In the genomic region with DNA sequence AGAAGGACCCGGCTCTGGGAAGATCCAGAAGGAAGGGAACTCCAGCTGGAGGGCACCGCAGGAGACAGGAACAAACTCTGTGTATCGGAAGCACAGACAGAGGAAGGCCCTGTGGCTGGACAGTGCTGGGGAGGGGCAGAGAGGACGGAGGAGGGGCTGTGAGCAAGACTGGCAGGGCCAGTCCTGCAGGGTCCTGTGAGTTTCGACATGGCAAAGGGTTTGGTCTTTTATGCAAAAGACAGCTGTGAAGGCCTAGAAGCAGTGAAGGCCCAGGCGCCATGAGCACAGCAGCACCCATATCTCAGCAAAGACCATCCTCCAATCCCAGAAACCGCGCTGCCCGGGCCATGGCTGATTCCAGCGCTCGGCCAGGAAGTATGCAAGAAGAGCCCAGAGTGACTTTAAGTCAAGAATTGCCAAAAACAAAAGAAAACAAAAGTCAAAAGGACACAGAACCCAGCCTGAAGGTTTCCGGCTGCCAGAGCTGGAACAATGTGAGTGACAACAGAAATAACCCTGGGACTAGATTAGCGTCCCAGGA, we compare ENCODE assay signal across 10 cellular contexts.
DNase-seq lines count a peak whose midpoint lies in the region; ATAC-seq and TF ChIP-seq lines count a peak whose summit lies in the region.
"Had no signal": no experiment of that assay in that cellular context is flagged by ENCODE, and none has a peak within 500 bp of the region (broad histone marks: within the 10 kb centered on the region; RNA-seq: fewer than 3 reads in every experiment).

No MANE protein-coding gene starts in this region.

- DNase-seq in natural killer cell treated with Interleukin-12 subunit alpha and Interleukin-12 subunit beta and Interleukin-15 and Interleukin-18, amount 100 ng/mL, for 72 hours (ENCODE audit: low spot score) = peak; percentile 5
- DNase-seq in natural killer cell (no peak), endothelial cell (ENCODE audit: low spot score) (no peak), mesothelial cell of epicardium (ENCODE audit: low spot score in 2 of 2, unreplicated experiment in 2 of 2) (no peak), NOMO-1 (lab: John Stamatoyannopoulos, UW; ENCODE audit: unreplicated experiment in 2 of 2) (no peak), C1 segment of cervical spinal cord (lab: John Stamatoyannopoulos, UW) (no peak)
- DNase-seq: naive thymus-derived CD4-positive, alpha-beta T cell; stimulated activated CD4-positive, alpha-beta T cell treated with anti-CD3 and anti-CD28 coated beads, Interleukin-4, amount 100 ng/mL, for 1 hour had no signal

- H3K27ac Mint-ChIP-seq in natural killer cell treated with Interleukin-12 subunit alpha and Interleukin-12 subunit beta and Interleukin-15 and Interleukin-18, amount 100 ng/mL, for 72 hours = no peak overlapping the region
- H3K27ac Mint-ChIP-seq in natural killer cell (no peak overlapping the region), endothelial cell (ENCODE audit: unreplicated experiment) (peak overlapping the region; percentile 70), mesothelial cell of epicardium (peak overlapping the region; percentile 10)

- no peaks in the 10 kb centered on the region for H3K27me3 Mint-ChIP-seq in natural killer cell treated with Interleukin-12 subunit alpha and Interleukin-12 subunit beta and Interleukin-15 and Interleukin-18, amount 100 ng/mL, for 72 hours
- H3K27me3 Mint-ChIP-seq in natural killer cell (ENCODE audit: low read depth in 2 of 2) = no peaks in the 10 kb centered on the region
- H3K27me3 Mint-ChIP-seq in endothelial cell (ENCODE audit: unreplicated experiment) = peaks cover 24% of the 10 kb centered on the region
- no peaks in the 10 kb centered on the region for H3K27me3 Mint-ChIP-seq in mesothelial cell of epicardium (ENCODE audit: low read depth)
- H3K27me3 Mint-ChIP-seq: naive thymus-derived CD4-positive, alpha-beta T cell had no signal

- H3K9me3 Mint-ChIP-seq in natural killer cell treated with Interleukin-12 subunit alpha and Interleukin-12 subunit beta and Interleukin-15 and Interleukin-18, amount 100 ng/mL, for 72 hours = no peaks in the 10 kb centered on the region
- no peaks in the 10 kb centered on the region for H3K9me3 Mint-ChIP-seq in natural killer cell
- H3K9me3 Mint-ChIP-seq in endothelial cell (ENCODE audit: unreplicated experiment) = no peaks in the 10 kb centered on the region
- no peaks in the 10 kb centered on the region for H3K9me3 Mint-ChIP-seq in mesothelial cell of epicardium
- H3K9me3 Mint-ChIP-seq: naive thymus-derived CD4-positive, alpha-beta T cell had no signal

- peaks cover 5% of the 10 kb centered on the region for H3K36me3 Mint-ChIP-seq in natural killer cell treated with Interleukin-12 subunit alpha and Interleukin-12 subunit beta and Interleukin-15 and Interleukin-18, amount 100 ng/mL, for 72 hours
- H3K36me3 Mint-ChIP-seq in natural killer cell (peaks cover 7% of the 10 kb centered on the region), endothelial cell (ENCODE audit: low read depth, unreplicated experiment) (peaks cover 17% of the 10 kb centered on the region), mesothelial cell of epicardium (peaks cover 26% of the 10 kb centered on the region)

- no peak for TF ChIP-seq CTCF in natural killer cell (IDR thresholded peaks at IDR 0.05)
- no peak for TF ChIP-seq CTCF in endothelial cell (IDR thresholded peaks at IDR 0.05; ENCODE audit: unreplicated experiment)
- no peak for TF ChIP-seq CTCF in mesothelial cell of epicardium (IDR thresholded peaks at IDR 0.05; ENCODE audit: unreplicated experiment)

- ATAC-seq in natural killer cell treated with Interleukin-12 subunit alpha and Interleukin-12 subunit beta and Interleukin-15 and Interleukin-18, amount 100 ng/mL, for 72 hours = no peak
- no peak for ATAC-seq in natural killer cell
- ATAC-seq in HG03159 (IDR thresholded peaks at IDR 0.05; ENCODE audit: unreplicated experiment) = no peak
- ATAC-seq in GM18498 (IDR thresholded peaks at IDR 0.05; ENCODE audit: unreplicated experiment) = no peak
- ATAC-seq: naive thymus-derived CD4-positive, alpha-beta T cell had no signal

- H3K4me3 Mint-ChIP-seq in natural killer cell treated with Interleukin-12 subunit alpha and Interleukin-12 subunit beta and Interleukin-15 and Interleukin-18, amount 100 ng/mL, for 72 hours = no peak overlapping the region
- no peak overlapping the region for H3K4me3 Mint-ChIP-seq in natural killer cell
- no peak overlapping the region for H3K4me3 Mint-ChIP-seq in endothelial cell (ENCODE audit: unreplicated experiment)
- no peak overlapping the region for H3K4me3 Mint-ChIP-seq in mesothelial cell of epicardium
- H3K4me3 Mint-ChIP-seq: naive thymus-derived CD4-positive, alpha-beta T cell had no signal

- intact Hi-C loops in natural killer cell (cut with micrococcal nuclease) = no loop called here

- H3K4me1 Mint-ChIP-seq in natural killer cell treated with Interleukin-12 subunit alpha and Interleukin-12 subunit beta and Interleukin-15 and Interleukin-18, amount 100 ng/mL, for 72 hours (ENCODE audit: low read depth in 2 of 2) = peaks cover 11 to 32% of the 10 kb centered on the region in 2 donors
- H3K4me1 Mint-ChIP-seq in natural killer cell (peaks cover 33 to 38% of the 10 kb centered on the region in 2 donors), endothelial cell (ENCODE audit: unreplicated experiment) (peaks cover 13% of the 10 kb centered on the region), mesothelial cell of epicardium (peaks cover 10% of the 10 kb centered on the region)

Comparison
In these comparisons a context has a peak if more than half of its experiments do, and no peak if none do; other contexts are left out.
1. H3K27ac Mint-ChIP-seq: peak in endothelial cell (single experiment) and mesothelial cell of epicardium (single experiment); none in natural killer cell treated with Interleukin-12 subunit alpha and Interleukin-12 subunit beta and Interleukin-15 and Interleukin-18, amount 100 ng/mL, for 72 hours (0 of 2) and natural killer cell (0 of 2).